ENCODE assay signal across 12 cellular contexts in the genomic region with DNA sequence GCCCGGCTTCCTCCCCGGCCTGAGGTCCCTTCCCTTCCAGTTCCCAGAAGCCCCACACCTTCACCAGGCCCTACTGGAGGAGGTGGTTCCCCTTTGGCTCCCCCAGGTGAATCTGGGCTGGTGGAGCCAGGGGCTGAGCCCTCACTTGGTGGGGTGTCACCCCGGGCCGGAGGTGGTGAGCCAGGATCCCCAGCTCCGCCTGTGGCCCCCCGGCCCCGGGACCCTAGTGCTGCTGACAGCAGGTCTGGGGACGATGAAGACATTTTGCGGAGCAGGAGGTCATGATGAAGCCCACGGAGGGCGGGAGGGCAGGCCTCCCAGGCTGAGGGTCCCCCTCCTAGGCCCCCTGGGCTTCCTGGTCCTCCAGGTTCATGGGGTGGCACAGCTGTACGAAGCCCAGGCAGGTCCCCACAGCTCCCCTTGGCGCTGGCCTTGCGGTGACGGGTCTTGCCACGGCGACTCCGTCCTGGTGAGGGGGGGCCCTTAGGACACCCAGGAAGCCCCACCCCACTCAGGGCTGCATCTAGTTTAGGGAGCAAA. TPM values are rescaled to one million over a fixed set of nuclear protein-coding genes. Genes with fewer than 3 reads are reported as not detected.
DNase-seq lines count a peak whose midpoint lies in the region; ATAC-seq and TF ChIP-seq lines count a peak whose summit lies in the region.
"Had no signal": no experiment of that assay in that cellular context is flagged by ENCODE, and none has a peak within 500 bp of the region (broad histone marks: within the 10 kb centered on the region; RNA-seq: fewer than 3 reads in every experiment).

No MANE protein-coding gene starts in this region.

- H3K27me3 ChIP-seq in Panc1 (ENCODE audit: control insufficient read depth, insufficient read depth, low read length): no peaks in the 10 kb centered on the region
- no peaks in the 10 kb centered on the region for H3K27me3 ChIP-seq in esophagus squamous epithelium
- H3K27me3 ChIP-seq in psoas muscle (ENCODE audit: insufficient read depth in 3 of 3, low read length in 2 of 3): no peaks in the 10 kb centered on the region
- H3K27me3 ChIP-seq: SJCRH30, tibial nerve had no signal

- in situ Hi-C loops in Panc1 (cut with HindIII; ENCODE audit: low pct_unique_long_range_greater_than_20kb, low sequenced_read_pairs): no loop called here

- TF ChIP-seq CTCF in Panc1 (IDR thresholded peaks at IDR 0.05) (no peak), esophagus squamous epithelium (IDR thresholded peaks at IDR 0.05) (no peak), psoas muscle (IDR thresholded peaks at IDR 0.05) (no peak)

- H3K27ac ChIP-seq in Panc1 (ENCODE audit: low read length) (no peak overlapping the region; the same call in 1 of the 2 replicates), esophagus squamous epithelium (peak overlapping the region; percentile 39 to 64 (median 48)), psoas muscle (peak overlapping the region; percentile 2)
- H3K27ac ChIP-seq: SJCRH30 had no signal

- intact Hi-C loops in Panc1 (cut with micrococcal nuclease; ENCODE audit: unreplicated experiment) (no loop called here), esophagus squamous epithelium (cut with DNase I) (no loop called here), psoas muscle (cut with DNase I) (no loop called here)

- WGBS in esophagus squamous epithelium, 2 donors: 73 to 93% methylated on average over 2 to 7 of the region's 18 CpGs
- 61 to 68% (median 62%) methylated on average over 17 to 18 of the region's 18 CpGs for WGBS in psoas muscle, 3 donors

- CTCF ChIA-PET in Panc1 (lab: Charles Lee): interaction anchor here (1.5 kb wide), 1 partner anchor 26 kb away, joined by 8 read pairs; no protein-coding TSS in a partner anchor

- DNase-seq in Panc1 (ENCODE audit: low read depth, low spot score) (no peak), esophagus squamous epithelium (lab: John Stamatoyannopoulos, UW) (no peak), psoas muscle (peak in 1 of 2 donors; percentile 55), HuH-7.5 (ENCODE audit: low spot score) (no peak), globus pallidus (ENCODE audit: low spot score) (no peak)
- DNase-seq: activated naive CD4-positive, alpha-beta T cell treated with Interleukin-2 at 50 U/mL for 16 hours; Calu3; NCI-H524 treated with DMSO at 0.1 percent for 48 hours; retina had no signal

- TF ChIP-seq POLR2A in esophagus squamous epithelium (IDR thresholded peaks at IDR 0.05): no peak

- H3K36me3 ChIP-seq in Panc1 (ENCODE audit: control insufficient read depth, insufficient read depth, low read length) (peaks cover 29% of the 10 kb centered on the region), esophagus squamous epithelium (peaks cover 8 to 99% (median 52%) of the 10 kb centered on the region in 3 donors), psoas muscle (ENCODE audit: insufficient read depth in 1 of 2, low read depth in 1 of 2) (peaks cover 0 to 86% of the 10 kb centered on the region in 2 donors)

- peaks cover 15% of the 10 kb centered on the region for H3K4me1 ChIP-seq in Panc1 (ENCODE audit: control insufficient read depth, insufficient read depth, low read length)
- peaks cover 8 to 61% (median 45%) of the 10 kb centered on the region in 3 donors for H3K4me1 ChIP-seq in esophagus squamous epithelium
- peaks cover 19% of the 10 kb centered on the region for H3K4me1 ChIP-seq in psoas muscle
- H3K4me1 ChIP-seq: SJCRH30 had no signal

- H3K9me3 ChIP-seq in Panc1 (ENCODE audit: control insufficient read depth, insufficient read depth, low read depth, low read length) (no peaks in the 10 kb centered on the region), esophagus squamous epithelium (no peaks in the 10 kb centered on the region), psoas muscle (no peaks in the 10 kb centered on the region)
- H3K9me3 ChIP-seq: SJCRH30, tibial nerve had no signal

- POLR2A ChIA-PET in Panc1 (lab: Charles Lee): interaction anchor here (2.1 kb wide), 1 partner anchor 18 kb away, joined by 6 read pairs; a partner anchor contains a TSS

- BruUV-seq in Panc1 (replicated peaks; lab: Mats Ljungman, UMichigan): no TSS peak

- ATAC-seq in Panc1: peak; percentile 12
- ATAC-seq in psoas muscle: peak; percentile 3 to 20 (median 7)
- ATAC-seq in GM18873 (IDR thresholded peaks at IDR 0.05; ENCODE audit: low FRiP score, unreplicated experiment): no peak

- no peak overlapping the region for H3K4me3 ChIP-seq in Panc1 (ENCODE audit: low read depth in 2 of 2, low read length in 2 of 2)
- H3K4me3 ChIP-seq in esophagus squamous epithelium: no peak overlapping the region
- H3K4me3 ChIP-seq in psoas muscle: no peak overlapping the region
- H3K4me3 ChIP-seq: SJCRH30, tibial nerve had no signal

RNA-seq across cellular contexts. Expression of a gene that starts 16.6 kb away (rescaled TPM):
- 32.2 TPM for total RNA-seq in Panc1 (2021; ENCODE audit: unreplicated experiment)
- polyA plus RNA-seq in Panc1 (2012; ENCODE audit: insufficient read length): 43.9 TPM
- 1 to 10 TPM in 3 of 4 donors, under 1 TPM in 1; 0.80 to 8.4 (median 2.7) TPM for total RNA-seq in esophagus squamous epithelium
- 1 to 10 TPM; 1.9 to 2.9 (median 2.3) TPM for total RNA-seq in psoas muscle
- polyA plus RNA-seq in psoas muscle: 1 to 10 TPM; 2.3 to 3.1 (median 3.0) TPM

RNA-seq across cellular contexts. Expression of a gene that starts 18.4 kb away (rescaled TPM):
- total RNA-seq in Panc1 (2021; ENCODE audit: unreplicated experiment) (67.3 TPM), esophagus squamous epithelium (10 to 100 TPM; 19.5 to 25.9 (median 22.7) TPM), psoas muscle (10 to 100 TPM in 2 of 4 donors, 1 to 10 TPM in 2; 7.6 to 10.8 (median 10.4) TPM)
- polyA plus RNA-seq in Panc1 (2012; ENCODE audit: insufficient read length): 60.6 TPM
- polyA plus RNA-seq in psoas muscle: 10 to 100 TPM; 10.2 to 23.3 (median 21.2) TPM

RNA-seq across cellular contexts. Expression of a gene that starts 24.6 kb away (rescaled TPM):
- total RNA-seq in Panc1 (2021; ENCODE audit: unreplicated experiment) (not detected), esophagus squamous epithelium (under 1 TPM in 1 of 4 donors, not detected in 3; 0.70 TPM), psoas muscle (not detected)
- polyA plus RNA-seq in Panc1 (2012; ENCODE audit: insufficient read length): not detected
- polyA plus RNA-seq in psoas muscle: not detected
- total RNA-seq: Calu3, tibial nerve had no signal

RNA-seq across cellular contexts. Expression of a gene that starts 30.8 kb away (rescaled TPM):
- 836 TPM for total RNA-seq in Panc1 (2021; ENCODE audit: unreplicated experiment)
- 703 TPM for polyA plus RNA-seq in Panc1 (2012; ENCODE audit: insufficient read length)
- 100 to 1,000 TPM; 202 to 400 (median 287) TPM for total RNA-seq in esophagus squamous epithelium
- total RNA-seq in psoas muscle: 100 to 1,000 TPM; 354 to 507 (median 439) TPM
- 100 to 1,000 TPM; 254 to 469 (median 365) TPM for polyA plus RNA-seq in psoas muscle

RNA-seq across cellular contexts. Expression of a gene that starts 41.2 kb away (rescaled TPM):
- total RNA-seq in Panc1 (2021; ENCODE audit: unreplicated experiment) (454 TPM), esophagus squamous epithelium (10 to 100 TPM; 24.9 to 72.9 (median 51.1) TPM), psoas muscle (10 to 100 TPM; 45.2 to 85.0 (median 62.6) TPM)
- 425 TPM for polyA plus RNA-seq in Panc1 (2012; ENCODE audit: insufficient read length)
- 100 to 1,000 TPM in 1 of 3 donors, 10 to 100 TPM in 2; 65.6 to 136 (median 82.0) TPM for polyA plus RNA-seq in psoas muscle
